Comparison of ENCODE assay signal across 29 cellular contexts in the genomic region with DNA sequence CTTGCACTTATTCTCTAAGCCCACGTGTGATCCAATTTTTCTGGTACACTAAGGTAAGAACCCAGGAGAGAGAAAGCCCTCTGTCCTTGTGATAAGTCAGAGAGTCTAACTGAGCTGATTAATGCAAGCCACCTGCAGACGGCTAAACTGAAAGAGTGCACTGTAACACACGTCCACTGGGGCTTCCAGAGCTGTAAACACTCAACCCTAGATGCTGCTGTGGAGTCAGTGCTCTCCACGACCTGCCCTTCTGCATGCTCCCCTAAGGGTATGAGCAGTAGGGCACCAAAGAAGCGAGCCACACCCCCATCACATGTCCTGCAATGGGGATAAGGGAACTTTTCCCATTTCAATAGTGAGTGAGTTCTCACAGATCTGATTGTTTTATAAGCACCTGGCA. TPM values are rescaled to one million over a fixed set of nuclear protein-coding genes. Genes with fewer than 3 reads are reported as not detected.
DNase-seq lines count a peak whose midpoint lies in the region; ATAC-seq, FAIRE-seq and TF ChIP-seq lines count a peak whose summit lies in the region.
"Had no signal": no experiment of that assay in that cellular context is flagged by ENCODE, and none has a peak within 500 bp of the region (broad histone marks: within the 10 kb centered on the region; RNA-seq: fewer than 3 reads in every experiment).

No MANE protein-coding gene starts in this region.

- peak; percentile 79 for ATAC-seq in HepG2
- no peak for ATAC-seq in right lobe of liver
- ATAC-seq in Panc1 = 0 out of 2 replicates have a peak, but pooled peaks have one; percentile 51
- ATAC-seq in gastrocnemius medialis = no peak
- no peak for ATAC-seq in HG02938 (IDR thresholded peaks at IDR 0.05; ENCODE audit: unreplicated experiment)
- ATAC-seq: K562 had no signal

- no peak for DNase-seq in HepG2 (ENCODE audit: low spot score)
- DNase-seq in right lobe of liver = no peak
- no peak for DNase-seq in Karpas-422
- no peak for DNase-seq in Panc1 (ENCODE audit: low read depth, low spot score)
- DNase-seq in gastrocnemius medialis = no peak
- DNase-seq in NCI-H2196 treated with DMSO at 0.1 percent for 48 hours (lab: John Stamatoyannopoulos, UW; ENCODE audit: unreplicated experiment) = no peak
- DNase-seq in DMS153 treated with DMSO at 0.1 percent for 48 hours (lab: John Stamatoyannopoulos, UW; ENCODE audit: unreplicated experiment) = no peak
- DNase-seq: C1 segment of cervical spinal cord; Caco-2; CD4-positive, alpha-beta memory T cell; DMS 273 treated with DMSO at 0.1 percent for 48 hours; EL; GDM1; MV-4-11; NCI-H1105 treated with DMSO at 0.1 percent for 48 hours; NCI-H1694; NCI-H2081 treated with DMSO at 0.1 percent for 48 hours; NCI-H526 treated with DMSO at 0.1 percent for 48 hours; OCI-M1; SIG-M5; SW 1271 had no signal

- CTCF ChIA-PET in HepG2 (lab: Yijun Ruan, JAX; ENCODE audit: low intra/inter-chr PET ratio, low total read pairs) = no interaction called here
- CTCF ChIA-PET in Panc1 (lab: Charles Lee) = no interaction called here

- no peaks in the 10 kb centered on the region for H3K4me1 ChIP-seq in HepG2 (ENCODE audit: insufficient read depth, low read length)
- H3K4me1 ChIP-seq in right lobe of liver = no peaks in the 10 kb centered on the region
- peaks cover 23% of the 10 kb centered on the region for H3K4me1 ChIP-seq in Karpas-422 (ENCODE audit: low read length)
- no peaks in the 10 kb centered on the region for H3K4me1 ChIP-seq in Panc1 (ENCODE audit: control insufficient read depth, insufficient read depth, low read length)
- peaks cover 3 to 12% of the 10 kb centered on the region in 2 donors for H3K4me1 ChIP-seq in gastrocnemius medialis
- H3K4me1 ChIP-seq: Caco-2 had no signal

- H3K4me3 ChIP-seq in HepG2 (replicated peaks in 1 of 3; ENCODE audit: insufficient read depth in 1 of 3, low read depth in 2 of 3, low read length in 3 of 3) = no peak overlapping the region
- H3K4me3 ChIP-seq in right lobe of liver = no peak overlapping the region
- H3K4me3 ChIP-seq in Karpas-422 (ENCODE audit: low read length) = no peak overlapping the region
- H3K4me3 ChIP-seq in Panc1 (ENCODE audit: low read depth in 2 of 2, low read length in 2 of 2) = no peak overlapping the region
- H3K4me3 ChIP-seq in gastrocnemius medialis = no peak overlapping the region
- H3K4me3 ChIP-seq: K562, SK-N-MC had no signal

- intact Hi-C loops in HepG2 (cut with micrococcal nuclease; ENCODE audit: unreplicated experiment) = no loop called here
- intact Hi-C loops in right lobe of liver (cut with DNase I) = no loop called here
- intact Hi-C loops in Panc1 (cut with micrococcal nuclease; ENCODE audit: unreplicated experiment) = loop anchor here (10.0 kb wide), 1 partner anchor 109 kb away; no protein-coding TSS in a partner anchor
- intact Hi-C loops in gastrocnemius medialis (cut with DNase I; ENCODE audit: low total_unique reads) = no loop called here

- no peak overlapping the region for H3K4me2 ChIP-seq in HepG2 (ENCODE audit: low read depth, low read length)
- H3K4me2 ChIP-seq in Karpas-422 (ENCODE audit: low read depth, low read length, poor library complexity, severe bottlenecking) = no peak overlapping the region

- FAIRE-seq in HepG2 (lab: Jason Lieb, UNC) = no peak
- FAIRE-seq: GM12891, K562, RCC 7860 had no signal

- TF ChIP-seq CTCF in HepG2 (CRISPR knock-in tag; IDR thresholded peaks at IDR 0.05) (no peak), right lobe of liver (IDR thresholded peaks at IDR 0.05) (no peak), Panc1 (IDR thresholded peaks at IDR 0.05) (no peak), gastrocnemius medialis (IDR thresholded peaks at IDR 0.05 in 4 of 5, conservative IDR thresholded peaks at IDR 0.05 in 1 of 5) (no peak)

- TF ChIP-seq POLR2A in HepG2 (IDR thresholded peaks at IDR 0.05; ENCODE audit: insufficient read depth in 1 of 2, low read depth in 2 of 2, low read length in 2 of 2) = no peak
- no peak for TF ChIP-seq POLR2A in right lobe of liver (IDR thresholded peaks at IDR 0.05)
- TF ChIP-seq POLR2A in gastrocnemius medialis (IDR thresholded peaks at IDR 0.05) = no peak

- POLR2A ChIA-PET in HepG2 (lab: Yijun Ruan, JAX) (no interaction called here), Panc1 (lab: Charles Lee) (interaction anchor here (0.6 kb wide), 1 partner anchor 124 kb away, joined by 3 read pairs; no protein-coding TSS in a partner anchor)

- no peaks in the 10 kb centered on the region for H4K20me1 ChIP-seq in HepG2 (ENCODE audit: insufficient read depth, low read length)
- no peaks in the 10 kb centered on the region for H4K20me1 ChIP-seq in Karpas-422 (ENCODE audit: insufficient read depth, low read depth, low read length)

- no peaks in the 10 kb centered on the region for H3K9me2 ChIP-seq in Karpas-422 (replicated peaks; ENCODE audit: insufficient read depth, low read length)

- H2AFZ ChIP-seq in HepG2 (ENCODE audit: low read length) (no peak overlapping the region), Karpas-422 (ENCODE audit: low read length) (0 out of 2 replicates have a peak overlapping the region, but pooled peaks have one; percentile 26)

- no TSS peak for BruUV-seq in HepG2 (replicated peaks; lab: Mats Ljungman, UMichigan)
- no TSS peak for BruUV-seq in Panc1 (replicated peaks; lab: Mats Ljungman, UMichigan)

- no peak overlapping the region for H3K9ac ChIP-seq in HepG2 (ENCODE audit: insufficient read depth, low read depth, low read length)
- H3K9ac ChIP-seq in Karpas-422 (ENCODE audit: low read length) = no peak overlapping the region

- no peaks in the 10 kb centered on the region for H3K79me2 ChIP-seq in HepG2 (ENCODE audit: insufficient read depth, low read length)
- no peaks in the 10 kb centered on the region for H3K79me2 ChIP-seq in Karpas-422 (ENCODE audit: low read length)

- in situ Hi-C loops in HepG2 (cut with HindIII; ENCODE audit: extremely low pct_ligation_motif_present, low pct_unique_long_range_greater_than_20kb) (no loop called here), Panc1 (cut with HindIII; ENCODE audit: low pct_unique_long_range_greater_than_20kb, low sequenced_read_pairs) (no loop called here), gastrocnemius medialis (cut with MboI; ENCODE audit: low sequenced_read_pairs in 4 of 4) (loop anchor here in 1 of 4 donors (25.0 kb wide), 1 partner anchor 526 kb away; no protein-coding TSS in a partner anchor)

- no peak for TF ChIP-seq EP300 in HepG2 (IDR thresholded peaks at IDR 0.05; ENCODE audit: low read depth in 2 of 2, low read length in 2 of 2)
- no peak for TF ChIP-seq EP300 in HepG2 (CRISPR knock-in tag; IDR thresholded peaks at IDR 0.05; ENCODE audit: borderline replicate concordance)

- H3K36me3 ChIP-seq in HepG2 (replicated peaks in 1 of 2; ENCODE audit: control insufficient read depth in 1 of 2, insufficient read depth in 2 of 2, low read length in 2 of 2) (no peaks in the 10 kb centered on the region), right lobe of liver (no peaks in the 10 kb centered on the region), Karpas-422 (ENCODE audit: insufficient read depth, low read length) (no peaks in the 10 kb centered on the region; the same call in 1 of the 2 replicates), Panc1 (ENCODE audit: control insufficient read depth, insufficient read depth, low read length) (no peaks in the 10 kb centered on the region), gastrocnemius medialis (peaks cover 0 to 13% of the 10 kb centered on the region in 2 donors)

- H3K27me3 ChIP-seq in HepG2 (ENCODE audit: control insufficient read depth in 1 of 2, insufficient read depth in 2 of 2, low read length in 2 of 2) (no peaks in the 10 kb centered on the region), right lobe of liver (no peaks in the 10 kb centered on the region), Karpas-422 (ENCODE audit: low read length) (no peaks in the 10 kb centered on the region), Panc1 (ENCODE audit: control insufficient read depth, insufficient read depth, low read length) (peaks cover 4% of the 10 kb centered on the region; the same call in 1 of the 2 replicates), gastrocnemius medialis (no peaks in the 10 kb centered on the region)

- no peak overlapping the region for H3K27ac ChIP-seq in HepG2 (ENCODE audit: extremely low read length, insufficient read depth, low read length)
- no peak overlapping the region for H3K27ac ChIP-seq in right lobe of liver
- H3K27ac ChIP-seq in Karpas-422 (ENCODE audit: low read length) = no peak overlapping the region
- no peak overlapping the region for H3K27ac ChIP-seq in Panc1 (ENCODE audit: low read length)
- H3K27ac ChIP-seq in gastrocnemius medialis = peak overlapping the region in 3 of 4 donors; percentile 28 to 33 (median 33)
- H3K27ac ChIP-seq: SK-N-MC had no signal

- WGBS in HepG2 (ENCODE audit: low lambda C conversion rate) = 3% methylated on average over 5 of the region's 5 CpGs
- WGBS in right lobe of liver (ENCODE audit: insufficient coverage, low coverage, low lambda C conversion rate, missing lambda C conversion rate) = 78% methylated on average over 3 of the region's 5 CpGs

- no peak for TF ChIP-seq RAD21 in HepG2 (CRISPR knock-in tag; IDR thresholded peaks at IDR 0.05)

- peaks cover 11% of the 10 kb centered on the region for H3K9me3 ChIP-seq in HepG2 (ENCODE audit: low read length)
- no peaks in the 10 kb centered on the region for H3K9me3 ChIP-seq in right lobe of liver
- peaks cover 5% of the 10 kb centered on the region; the same call in 1 of the 2 replicates for H3K9me3 ChIP-seq in Karpas-422 (ENCODE audit: low read length)
- no peaks in the 10 kb centered on the region for H3K9me3 ChIP-seq in Panc1 (ENCODE audit: control insufficient read depth, insufficient read depth, low read depth, low read length)
- H3K9me3 ChIP-seq in gastrocnemius medialis = no peaks in the 10 kb centered on the region
- H3K9me3 ChIP-seq: Caco-2 had no signal

RNA-seq across cellular contexts. Expression of a gene that starts 55.7 kb away (rescaled TPM):
- total RNA-seq in HepG2 (2016; rRNA removed; fragmentation: Illumina TruSeq; extraction: Trizol) (not detected in 2 replicates), right lobe of liver (under 1 TPM; 0.04 to 0.50 (median 0.14) TPM), Panc1 (2021; ENCODE audit: unreplicated experiment) (not detected), gastrocnemius medialis (100 to 1,000 TPM in 2 of 4 donors, 10 to 100 TPM in 2; 58.3 to 197 (median 124) TPM)
- not detected in 2 replicates for total RNA-seq in HepG2 (2016; cell fraction: cytosol; rRNA removed; fragmentation: Illumina TruSeq; extraction: Trizol; ENCODE audit: low read depth)
- not detected in 2 replicates for total RNA-seq in HepG2 (2016; cell fraction: insoluble cytoplasmic fraction; rRNA removed; fragmentation: Illumina TruSeq; extraction: Trizol)
- total RNA-seq in HepG2 (2016; cell fraction: membrane; rRNA removed; fragmentation: Illumina TruSeq; extraction: Trizol) = not detected in 2 replicates
- not detected in 2 replicates for total RNA-seq in HepG2 (2016; cell fraction: nucleus; rRNA removed; fragmentation: Illumina TruSeq; extraction: Trizol)
- polyA plus RNA-seq in HepG2 (2011; rRNA removed) = not detected in 2 replicates
- polyA plus RNA-seq in HepG2 (2011; cell fraction: cytosol; rRNA removed) = 0.01 TPM in 1 of 2 replicates, not detected in the other
- polyA plus RNA-seq in HepG2 (2011; cell fraction: nucleus; rRNA removed) = not detected in 2 replicates
- not detected in 2 replicates for polyA plus RNA-seq in HepG2 (2012)
- polyA plus RNA-seq in HepG2 (2016; cell fraction: cytosol; fragmentation: Illumina TruSeq; extraction: Trizol; ENCODE audit: low read depth) = not detected in 2 replicates
- not detected in 2 replicates for polyA plus RNA-seq in HepG2 (2016; cell fraction: insoluble cytoplasmic fraction; fragmentation: Illumina TruSeq; extraction: Trizol; ENCODE audit: low read depth)
- polyA plus RNA-seq in HepG2 (2016; cell fraction: membrane; fragmentation: Illumina TruSeq; extraction: Trizol; ENCODE audit: low read depth) = not detected in 2 replicates
- not detected in 2 replicates for polyA plus RNA-seq in HepG2 (2016; cell fraction: nucleus; fragmentation: Illumina TruSeq; extraction: Trizol; ENCODE audit: insufficient read depth, low read depth)
- polyA minus RNA-seq in HepG2 (2011; rRNA and poly(A)+ RNA removed; ENCODE audit: low replicate concordance) = not detected in 2 replicates
- polyA minus RNA-seq in HepG2 (2011; cell fraction: cytosol; rRNA and poly(A)+ RNA removed) = not detected in 2 replicates
- polyA minus RNA-seq in HepG2 (2011; cell fraction: nucleus; rRNA and poly(A)+ RNA removed) = not detected in 2 replicates
- total RNA-seq in Karpas-422 (2014; rRNA removed; shearing (Covaris generic); ENCODE audit: low replicate concordance) = 14.6 and 16.3 TPM in 2 replicates
- not detected for polyA plus RNA-seq in Panc1 (2012; ENCODE audit: insufficient read length)
- total RNA-seq: A673, Caco-2, K562, MCF 10A, NCI-H460 had no signal
- polyA plus RNA-seq: K562 had no signal

Comparison
In these comparisons a context has a peak if more than half of its experiments do, and no peak if none do; other contexts are left out.
1. ATAC-seq: peak in HepG2 (single experiment) and Panc1 (single experiment); none in right lobe of liver (0 of 4), gastrocnemius medialis (0 of 2) and HG02938 (single experiment).
2. H3K27ac ChIP-seq: peak in gastrocnemius medialis (3 of 4); none in HepG2 (single experiment), right lobe of liver (0 of 3), Karpas-422 (single experiment) and Panc1 (single experiment).
3. RNA of a gene that starts 55.7 kb away (total RNA-seq): 58.3 to 197 TPM in gastrocnemius medialis and 14.6 to 16.3 TPM in Karpas-422; 0.04 to 0.50 TPM in right lobe of liver, not detected in HepG2 and not detected in Panc1 (single experiment); every median in the first group is over 10 times any median in the second.